1 cellular context compared by ENCODE assay signal in the genomic region with DNA sequence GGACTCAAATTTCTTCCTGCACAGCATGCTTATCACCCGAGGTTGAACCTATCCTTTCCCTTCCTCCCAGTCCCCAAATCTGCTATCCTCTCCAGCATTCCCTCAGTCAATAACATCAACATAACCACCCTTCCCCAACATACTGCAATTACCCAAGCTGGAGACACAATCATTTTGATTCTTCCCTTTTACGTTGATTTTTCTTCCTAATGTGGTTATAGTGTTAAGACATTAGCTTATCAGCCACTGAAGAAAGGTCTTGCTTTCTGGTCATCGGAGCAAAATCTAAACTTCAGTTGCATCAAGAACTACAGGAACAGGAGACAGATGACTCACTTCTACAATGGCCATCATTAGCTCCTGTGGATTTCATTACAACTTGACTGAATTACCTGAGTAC.
TF ChIP-seq lines count a peak whose summit lies in the region.

No MANE protein-coding gene starts in this region.

TF ChIP-seq in K562, 482 proteins besides CTCF, POLR2A, EP300 and RAD21 (continued from another document and continues in another):
- TF ChIP-seq, protein P1, sequence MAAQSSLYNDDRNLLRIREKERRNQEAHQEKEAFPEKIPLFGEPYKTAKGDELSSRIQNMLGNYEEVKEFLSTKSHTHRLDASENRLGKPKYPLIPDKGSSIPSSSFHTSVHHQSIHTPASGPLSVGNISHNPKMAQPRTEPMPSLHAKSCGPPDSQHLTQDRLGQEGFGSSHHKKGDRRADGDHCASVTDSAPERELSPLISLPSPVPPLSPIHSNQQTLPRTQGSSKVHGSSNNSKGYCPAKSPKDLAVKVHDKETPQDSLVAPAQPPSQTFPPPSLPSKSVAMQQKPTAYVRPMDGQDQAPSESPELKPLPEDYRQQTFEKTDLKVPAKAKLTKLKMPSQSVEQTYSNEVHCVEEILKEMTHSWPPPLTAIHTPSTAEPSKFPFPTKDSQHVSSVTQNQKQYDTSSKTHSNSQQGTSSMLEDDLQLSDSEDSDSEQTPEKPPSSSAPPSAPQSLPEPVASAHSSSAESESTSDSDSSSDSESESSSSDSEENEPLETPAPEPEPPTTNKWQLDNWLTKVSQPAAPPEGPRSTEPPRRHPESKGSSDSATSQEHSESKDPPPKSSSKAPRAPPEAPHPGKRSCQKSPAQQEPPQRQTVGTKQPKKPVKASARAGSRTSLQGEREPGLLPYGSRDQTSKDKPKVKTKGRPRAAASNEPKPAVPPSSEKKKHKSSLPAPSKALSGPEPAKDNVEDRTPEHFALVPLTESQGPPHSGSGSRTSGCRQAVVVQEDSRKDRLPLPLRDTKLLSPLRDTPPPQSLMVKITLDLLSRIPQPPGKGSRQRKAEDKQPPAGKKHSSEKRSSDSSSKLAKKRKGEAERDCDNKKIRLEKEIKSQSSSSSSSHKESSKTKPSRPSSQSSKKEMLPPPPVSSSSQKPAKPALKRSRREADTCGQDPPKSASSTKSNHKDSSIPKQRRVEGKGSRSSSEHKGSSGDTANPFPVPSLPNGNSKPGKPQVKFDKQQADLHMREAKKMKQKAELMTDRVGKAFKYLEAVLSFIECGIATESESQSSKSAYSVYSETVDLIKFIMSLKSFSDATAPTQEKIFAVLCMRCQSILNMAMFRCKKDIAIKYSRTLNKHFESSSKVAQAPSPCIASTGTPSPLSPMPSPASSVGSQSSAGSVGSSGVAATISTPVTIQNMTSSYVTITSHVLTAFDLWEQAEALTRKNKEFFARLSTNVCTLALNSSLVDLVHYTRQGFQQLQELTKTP (IDR thresholded peaks at IDR 0.05; ENCODE audit: low read depth in 1 of 2, partially characterized antibody in 2 of 2): peak in 1 of 2 experiments; percentile 45
- TF ChIP-seq, protein P2, sequence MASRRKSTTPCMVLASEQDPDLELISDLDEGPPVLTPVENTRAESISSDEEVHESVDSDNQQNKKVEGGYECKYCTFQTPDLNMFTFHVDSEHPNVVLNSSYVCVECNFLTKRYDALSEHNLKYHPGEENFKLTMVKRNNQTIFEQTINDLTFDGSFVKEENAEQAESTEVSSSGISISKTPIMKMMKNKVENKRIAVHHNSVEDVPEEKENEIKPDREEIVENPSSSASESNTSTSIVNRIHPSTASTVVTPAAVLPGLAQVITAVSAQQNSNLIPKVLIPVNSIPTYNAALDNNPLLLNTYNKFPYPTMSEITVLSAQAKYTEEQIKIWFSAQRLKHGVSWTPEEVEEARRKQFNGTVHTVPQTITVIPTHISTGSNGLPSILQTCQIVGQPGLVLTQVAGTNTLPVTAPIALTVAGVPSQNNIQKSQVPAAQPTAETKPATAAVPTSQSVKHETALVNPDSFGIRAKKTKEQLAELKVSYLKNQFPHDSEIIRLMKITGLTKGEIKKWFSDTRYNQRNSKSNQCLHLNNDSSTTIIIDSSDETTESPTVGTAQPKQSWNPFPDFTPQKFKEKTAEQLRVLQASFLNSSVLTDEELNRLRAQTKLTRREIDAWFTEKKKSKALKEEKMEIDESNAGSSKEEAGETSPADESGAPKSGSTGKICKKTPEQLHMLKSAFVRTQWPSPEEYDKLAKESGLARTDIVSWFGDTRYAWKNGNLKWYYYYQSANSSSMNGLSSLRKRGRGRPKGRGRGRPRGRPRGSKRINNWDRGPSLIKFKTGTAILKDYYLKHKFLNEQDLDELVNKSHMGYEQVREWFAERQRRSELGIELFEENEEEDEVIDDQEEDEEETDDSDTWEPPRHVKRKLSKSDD (conservative IDR thresholded peaks at IDR 0.05; ENCODE audit: low read length): no peak
- TF ChIP-seq, protein P3, sequence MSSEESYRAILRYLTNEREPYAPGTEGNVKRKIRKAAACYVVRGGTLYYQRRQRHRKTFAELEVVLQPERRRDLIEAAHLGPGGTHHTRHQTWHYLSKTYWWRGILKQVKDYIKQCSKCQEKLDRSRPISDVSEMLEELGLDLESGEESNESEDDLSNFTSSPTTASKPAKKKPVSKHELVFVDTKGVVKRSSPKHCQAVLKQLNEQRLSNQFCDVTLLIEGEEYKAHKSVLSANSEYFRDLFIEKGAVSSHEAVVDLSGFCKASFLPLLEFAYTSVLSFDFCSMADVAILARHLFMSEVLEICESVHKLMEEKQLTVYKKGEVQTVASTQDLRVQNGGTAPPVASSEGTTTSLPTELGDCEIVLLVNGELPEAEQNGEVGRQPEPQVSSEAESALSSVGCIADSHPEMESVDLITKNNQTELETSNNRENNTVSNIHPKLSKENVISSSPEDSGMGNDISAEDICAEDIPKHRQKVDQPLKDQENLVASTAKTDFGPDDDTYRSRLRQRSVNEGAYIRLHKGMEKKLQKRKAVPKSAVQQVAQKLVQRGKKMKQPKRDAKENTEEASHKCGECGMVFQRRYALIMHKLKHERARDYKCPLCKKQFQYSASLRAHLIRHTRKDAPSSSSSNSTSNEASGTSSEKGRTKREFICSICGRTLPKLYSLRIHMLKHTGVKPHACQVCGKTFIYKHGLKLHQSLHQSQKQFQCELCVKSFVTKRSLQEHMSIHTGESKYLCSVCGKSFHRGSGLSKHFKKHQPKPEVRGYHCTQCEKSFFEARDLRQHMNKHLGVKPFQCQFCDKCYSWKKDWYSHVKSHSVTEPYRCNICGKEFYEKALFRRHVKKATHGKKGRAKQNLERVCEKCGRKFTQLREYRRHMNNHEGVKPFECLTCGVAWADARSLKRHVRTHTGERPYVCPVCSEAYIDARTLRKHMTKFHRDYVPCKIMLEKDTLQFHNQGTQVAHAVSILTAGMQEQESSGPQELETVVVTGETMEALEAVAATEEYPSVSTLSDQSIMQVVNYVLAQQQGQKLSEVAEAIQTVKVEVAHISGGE (CRISPR knock-in tag; IDR thresholded peaks at IDR 0.05): no peak
- TF ChIP-seq SIN3A (IDR thresholded peaks at IDR 0.05; ENCODE audit: borderline replicate concordance in 2 of 2, control insufficient read depth in 1 of 2, low read depth in 2 of 2, low read length in 2 of 2): no peak
- TF ChIP-seq RBM15 (IDR thresholded peaks at IDR 0.05; ENCODE audit: insufficient read depth, low read length): no peak
- peak; percentile 30 for TF ChIP-seq CCNT2 (IDR thresholded peaks at IDR 0.05; ENCODE audit: borderline replicate concordance, extremely low read depth, insufficient read length, low read depth, low read length)
- TF ChIP-seq NR4A1 (CRISPR knock-in tag; IDR thresholded peaks at IDR 0.05): no peak
- no peak for TF ChIP-seq NR4A1 (tag; IDR thresholded peaks at IDR 0.05)
- TF ChIP-seq CBFB (CRISPR knock-in tag; IDR thresholded peaks at IDR 0.05): no peak
- TF ChIP-seq, protein P4, sequence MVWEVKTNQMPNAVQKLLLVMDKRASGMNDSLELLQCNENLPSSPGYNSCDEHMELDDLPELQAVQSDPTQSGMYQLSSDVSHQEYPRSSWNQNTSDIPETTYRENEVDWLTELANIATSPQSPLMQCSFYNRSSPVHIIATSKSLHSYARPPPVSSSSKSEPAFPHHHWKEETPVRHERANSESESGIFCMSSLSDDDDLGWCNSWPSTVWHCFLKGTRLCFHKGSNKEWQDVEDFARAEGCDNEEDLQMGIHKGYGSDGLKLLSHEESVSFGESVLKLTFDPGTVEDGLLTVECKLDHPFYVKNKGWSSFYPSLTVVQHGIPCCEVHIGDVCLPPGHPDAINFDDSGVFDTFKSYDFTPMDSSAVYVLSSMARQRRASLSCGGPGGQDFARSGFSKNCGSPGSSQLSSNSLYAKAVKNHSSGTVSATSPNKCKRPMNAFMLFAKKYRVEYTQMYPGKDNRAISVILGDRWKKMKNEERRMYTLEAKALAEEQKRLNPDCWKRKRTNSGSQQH (CRISPR knock-in tag; IDR thresholded peaks at IDR 0.05): 0 out of 2 replicates have a peak, but pooled peaks have one; percentile 11
- no peak for TF ChIP-seq PHF21A (IDR thresholded peaks at IDR 0.05; ENCODE audit: borderline replicate concordance, low read depth)
- TF ChIP-seq ZEB2 (IDR thresholded peaks at IDR 0.05): no peak
- TF ChIP-seq CXXC5 (CRISPR knock-in tag; IDR thresholded peaks at IDR 0.05): no peak
- no peak for TF ChIP-seq PTBP1 (IDR thresholded peaks at IDR 0.05; ENCODE audit: low read depth, low read length)
- peak; percentile 90 for TF ChIP-seq ATF3 (IDR thresholded peaks at IDR 0.05)
- TF ChIP-seq ATF3 (CRISPR knock-in tag; conservative IDR thresholded peaks at IDR 0.05): no peak; the same call in 1 of the 2 replicates
- TF ChIP-seq, protein P5, sequence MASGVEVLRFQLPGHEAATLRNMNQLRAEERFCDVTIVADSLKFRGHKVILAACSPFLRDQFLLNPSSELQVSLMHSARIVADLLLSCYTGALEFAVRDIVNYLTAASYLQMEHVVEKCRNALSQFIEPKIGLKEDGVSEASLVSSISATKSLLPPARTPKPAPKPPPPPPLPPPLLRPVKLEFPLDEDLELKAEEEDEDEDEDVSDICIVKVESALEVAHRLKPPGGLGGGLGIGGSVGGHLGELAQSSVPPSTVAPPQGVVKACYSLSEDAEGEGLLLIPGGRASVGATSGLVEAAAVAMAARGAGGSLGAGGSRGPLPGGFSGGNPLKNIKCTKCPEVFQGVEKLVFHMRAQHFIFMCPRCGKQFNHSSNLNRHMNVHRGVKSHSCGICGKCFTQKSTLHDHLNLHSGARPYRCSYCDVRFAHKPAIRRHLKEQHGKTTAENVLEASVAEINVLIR (CRISPR knock-in tag; IDR thresholded peaks at IDR 0.05): no peak
- TF ChIP-seq GTF2E2 (tag; IDR thresholded peaks at IDR 0.05): no peak
- no peak for TF ChIP-seq HMG20A (CRISPR knock-in tag; conservative IDR thresholded peaks at IDR 0.05)
- TF ChIP-seq, protein P6, sequence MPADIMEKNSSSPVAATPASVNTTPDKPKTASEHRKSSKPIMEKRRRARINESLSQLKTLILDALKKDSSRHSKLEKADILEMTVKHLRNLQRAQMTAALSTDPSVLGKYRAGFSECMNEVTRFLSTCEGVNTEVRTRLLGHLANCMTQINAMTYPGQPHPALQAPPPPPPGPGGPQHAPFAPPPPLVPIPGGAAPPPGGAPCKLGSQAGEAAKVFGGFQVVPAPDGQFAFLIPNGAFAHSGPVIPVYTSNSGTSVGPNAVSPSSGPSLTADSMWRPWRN (IDR thresholded peaks at IDR 0.05; ENCODE audit: low read depth): 0 out of 2 replicates have a peak, but pooled peaks have one; percentile 18
- no peak for TF ChIP-seq THRAP3 (IDR thresholded peaks at IDR 0.05; ENCODE audit: borderline replicate concordance)
- no peak for TF ChIP-seq CCAR2 (IDR thresholded peaks at IDR 0.05; ENCODE audit: low read depth, low read length)
- TF ChIP-seq SNRNP70 (optimal IDR thresholded peaks at IDR 0.05; ENCODE audit: low read depth, low read length): no peak
- no peak for TF ChIP-seq NUFIP1 (IDR thresholded peaks at IDR 0.05; ENCODE audit: partially characterized antibody)
- TF ChIP-seq NFIC (IDR thresholded peaks at IDR 0.05): no peak
- no peak for TF ChIP-seq BCL6 (CRISPR knock-in tag; IDR thresholded peaks at IDR 0.05)
- peak; percentile 59 for TF ChIP-seq LEF1 (IDR thresholded peaks at IDR 0.05)
- TF ChIP-seq ILF3 (IDR thresholded peaks at IDR 0.05; ENCODE audit: borderline replicate concordance): no peak
- peak; percentile 13; the same call in 1 of the 2 replicates for TF ChIP-seq CEBPG (CRISPR knock-in tag; IDR thresholded peaks at IDR 0.05)
- TF ChIP-seq CEBPG (tag; conservative IDR thresholded peaks at IDR 0.05 in 1 of 2, IDR thresholded peaks at IDR 0.05 in 1 of 2): 0 out of 4 replicates have a peak, but pooled peaks of 1 of the 2 experiments have one; percentile 18
- TF ChIP-seq JUN (IDR thresholded peaks at IDR 0.05; ENCODE audit: borderline replicate concordance, low read depth, low read length): 0 out of 2 replicates have a peak, but pooled peaks have one; percentile 29
- no peak for TF ChIP-seq JUN (CRISPR knock-in tag; IDR thresholded peaks at IDR 0.05; ENCODE audit: borderline replicate concordance)
- TF ChIP-seq BDP1 (IDR thresholded peaks at IDR 0.05; ENCODE audit: insufficient read depth, insufficient read length): no peak
- no peak for TF ChIP-seq ILK (tag; IDR thresholded peaks at IDR 0.05; ENCODE audit: borderline replicate concordance, low read depth)
- TF ChIP-seq CBFA2T2 (conservative IDR thresholded peaks at IDR 0.05): no peak
- no peak for TF ChIP-seq ZNF124 (CRISPR knock-in tag; IDR thresholded peaks at IDR 0.05)
- TF ChIP-seq GATA2 (CRISPR knock-in tag; IDR thresholded peaks at IDR 0.05): 0 out of 2 replicates have a peak, but pooled peaks have one; percentile 25
- no peak for TF ChIP-seq FOXJ3 (CRISPR knock-in tag; IDR thresholded peaks at IDR 0.05)
- TF ChIP-seq KDM4B (IDR thresholded peaks at IDR 0.05; ENCODE audit: borderline replicate concordance in 2 of 2, low read depth in 1 of 2): no peak
- no peak for TF ChIP-seq POLR2B (IDR thresholded peaks at IDR 0.05; ENCODE audit: low read depth, partially characterized antibody)
- TF ChIP-seq ZNF76 (CRISPR knock-in tag; IDR thresholded peaks at IDR 0.05; ENCODE audit: borderline replicate concordance): no peak
- TF ChIP-seq BRD9 (IDR thresholded peaks at IDR 0.05; ENCODE audit: low read depth, partially characterized antibody): peak; percentile 70
- TF ChIP-seq PHF8 (IDR thresholded peaks at IDR 0.05; ENCODE audit: borderline replicate concordance, low read length): no peak
- TF ChIP-seq ZKSCAN8 (CRISPR knock-in tag; IDR thresholded peaks at IDR 0.05): no peak
- peak in 1 of 2 experiments; percentile 43; a peak in 1 of 4 replicates for TF ChIP-seq RCOR1 (IDR thresholded peaks at IDR 0.05; ENCODE audit: borderline replicate concordance in 1 of 2, low read depth in 2 of 2, low read length in 2 of 2)
- 0 out of 2 replicates have a peak, but pooled peaks have one; percentile 40 for TF ChIP-seq SMARCC2 (IDR thresholded peaks at IDR 0.05; ENCODE audit: low read depth)
- TF ChIP-seq ATF7 (IDR thresholded peaks at IDR 0.05): peak; percentile 57; the same call in 1 of the 2 replicates
- no peak for TF ChIP-seq POLR2H (tag; IDR thresholded peaks at IDR 0.05; ENCODE audit: low read depth)
- TF ChIP-seq TEAD4 (IDR thresholded peaks at IDR 0.05; ENCODE audit: low read length): peak; percentile 20; the same call in 1 of the 2 replicates
- TF ChIP-seq TEAD4 (CRISPR knock-in tag; IDR thresholded peaks at IDR 0.05; ENCODE audit: borderline replicate concordance): no peak
- no peak for TF ChIP-seq ADNP (tag; IDR thresholded peaks at IDR 0.05)
- TF ChIP-seq XRCC5 (IDR thresholded peaks at IDR 0.05; ENCODE audit: low read depth, low read length): no peak
- no peak for TF ChIP-seq KLF16 (IDR thresholded peaks at IDR 0.05)
- TF ChIP-seq ZNF696 (CRISPR knock-in tag; conservative IDR thresholded peaks at IDR 0.05): no peak
- TF ChIP-seq MTA1 (IDR thresholded peaks at IDR 0.05; ENCODE audit: borderline replicate concordance): peak; percentile 71
- peak; percentile 83 for TF ChIP-seq NBN (IDR thresholded peaks at IDR 0.05; ENCODE audit: low read depth)
- TF ChIP-seq CTBP1 (IDR thresholded peaks at IDR 0.05; ENCODE audit: borderline replicate concordance): peak; percentile 70; the same call in 1 of the 2 replicates
- TF ChIP-seq TAF7 (tag; IDR thresholded peaks at IDR 0.05): no peak
- peak; percentile 80; the same call in 1 of the 2 replicates for TF ChIP-seq SMARCE1 (IDR thresholded peaks at IDR 0.05)
- TF ChIP-seq L3MBTL2 (IDR thresholded peaks at IDR 0.05): peak; percentile 38; the same call in 1 of the 2 replicates
- no peak for TF ChIP-seq NR1H2 (CRISPR knock-in tag; IDR thresholded peaks at IDR 0.05)
- no peak for TF ChIP-seq CBX2 (IDR thresholded peaks at IDR 0.05; ENCODE audit: insufficient read depth, low read length, poor library complexity, severe bottlenecking)
